8 cellular contexts compared by ENCODE assay signal in the genomic region with DNA sequence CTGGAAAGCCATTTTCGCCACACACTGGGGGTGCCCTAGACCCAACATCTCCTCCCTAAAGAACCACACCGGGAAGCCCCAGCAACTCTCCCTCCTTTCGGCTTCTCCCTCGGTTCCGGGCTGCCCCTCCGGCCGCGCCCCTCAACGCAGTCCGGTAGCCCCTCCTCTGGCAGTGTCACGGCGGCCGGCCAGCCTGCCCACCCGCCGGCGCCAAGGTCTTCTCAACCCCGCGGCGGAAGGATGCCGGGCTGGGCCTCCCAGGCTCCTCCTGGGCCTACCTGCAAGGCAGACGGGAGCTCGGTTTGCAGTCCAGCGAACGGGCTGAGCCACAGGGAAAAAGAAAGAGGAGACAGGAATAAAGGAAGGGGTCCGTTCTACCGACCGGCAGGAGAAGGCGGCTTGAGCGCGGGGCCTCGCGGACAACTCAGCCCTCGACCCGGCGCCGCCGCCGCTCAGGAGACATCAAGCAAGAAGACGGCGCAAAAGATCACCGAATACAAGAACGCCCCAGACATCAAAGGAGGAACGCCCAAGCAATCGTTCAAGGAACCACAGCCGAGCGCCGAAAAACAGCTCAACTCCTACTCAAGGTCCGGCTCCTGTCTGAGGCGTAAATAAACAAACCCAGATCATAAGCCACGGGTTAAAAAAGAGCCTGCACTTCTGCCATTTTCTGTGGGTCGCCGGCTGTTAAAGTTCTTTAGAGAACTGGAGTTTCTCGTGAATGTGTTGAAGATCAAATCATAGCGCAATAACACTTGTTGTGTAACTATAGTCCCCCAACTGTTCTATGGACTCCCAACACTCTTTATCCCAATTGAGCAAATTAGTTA. TPM values are rescaled to one million over a fixed set of nuclear protein-coding genes. Genes with fewer than 3 reads are reported as not detected.
DNase-seq lines count a peak whose midpoint lies in the region; ATAC-seq, FAIRE-seq and TF ChIP-seq lines count a peak whose summit lies in the region.

AMBRA1 (minus strand) TSS at position 474 of the 833 bp plus-strand sequence. CDS start 45,643 bp downstream, outside the sequence.

- peak within 1 kb of the TSS; percentile 95 for H3K27ac Mint-ChIP-seq in activated CD8-positive, alpha-beta memory T cell treated with anti-CD3 and anti-CD28 coated beads, Interleukin-2, amount 10 ng/mL, durations not matched to agents 7 days and 5 days
- H3K27ac Mint-ChIP-seq in endodermal cell = peak within 1 kb of the TSS; percentile 99

- peak within 1 kb of the TSS; percentile 89 for H3K4me3 ChIP-seq in NT2/D1 (ENCODE audit: insufficient read length, low read depth)
- peak within 1 kb of the TSS; percentile 96 for H3K4me3 ChIP-seq in endodermal cell (ENCODE audit: low read length)

- H3K9me3 ChIP-seq in NT2/D1 (ENCODE audit: insufficient read depth, low read length) (no peaks in the 10 kb centered on the region), endodermal cell (ENCODE audit: control insufficient read depth, low read length) (no peaks in the 10 kb centered on the region)

- H3K9ac ChIP-seq in NT2/D1 (ENCODE audit: insufficient read length, low read depth) (peak within 1 kb of the TSS; percentile 90), endodermal cell (ENCODE audit: extremely low read depth, low read length, poor library complexity, severe bottlenecking) (peak within 1 kb of the TSS; percentile 83)

- no peaks in the 10 kb centered on the region for H3K4me1 ChIP-seq in NT2/D1 (ENCODE audit: insufficient read depth, insufficient read length)
- H3K4me1 ChIP-seq in endodermal cell (ENCODE audit: control insufficient read depth, insufficient read depth, low read length) = peaks cover 5% of the 10 kb centered on the region

- H3K36me3 ChIP-seq in NT2/D1 (ENCODE audit: insufficient read depth, insufficient read length, low read length) (no peaks in the 10 kb centered on the region), endodermal cell (ENCODE audit: control insufficient read depth, insufficient read depth, low read length) (no peaks in the 10 kb centered on the region)

- H3K27ac ChIP-seq in endodermal cell (ENCODE audit: low read depth, low read length) = peak within 1 kb of the TSS; percentile 69

- ATAC-seq in GM21360 (IDR thresholded peaks at IDR 0.05; ENCODE audit: unreplicated experiment) = peak; percentile 81
- peak; percentile 95 for ATAC-seq in activated CD8-positive, alpha-beta memory T cell treated with anti-CD3 and anti-CD28 coated beads, Interleukin-2, amount 10 ng/mL, durations not matched to agents 7 days and 5 days

- H3K36me3 Mint-ChIP-seq in activated CD8-positive, alpha-beta memory T cell treated with anti-CD3 and anti-CD28 coated beads, Interleukin-2, amount 10 ng/mL, durations not matched to agents 7 days and 5 days = peaks cover 8% of the 10 kb centered on the region
- peaks cover 6% of the 10 kb centered on the region for H3K36me3 Mint-ChIP-seq in endodermal cell (ENCODE audit: low read depth)

- no peaks in the 10 kb centered on the region for H3K9me3 Mint-ChIP-seq in activated CD8-positive, alpha-beta memory T cell treated with anti-CD3 and anti-CD28 coated beads, Interleukin-2, amount 10 ng/mL, durations not matched to agents 7 days and 5 days (ENCODE audit: low read depth)
- H3K9me3 Mint-ChIP-seq in endodermal cell = no peaks in the 10 kb centered on the region

- H3K4me1 Mint-ChIP-seq in activated CD8-positive, alpha-beta memory T cell treated with anti-CD3 and anti-CD28 coated beads, Interleukin-2, amount 10 ng/mL, durations not matched to agents 7 days and 5 days = peaks cover 50% of the 10 kb centered on the region
- peaks cover 24% of the 10 kb centered on the region for H3K4me1 Mint-ChIP-seq in endodermal cell

- no peaks in the 10 kb centered on the region for H3K27me3 ChIP-seq in NT2/D1 (ENCODE audit: insufficient read depth, insufficient read length)
- H3K27me3 ChIP-seq in endodermal cell (ENCODE audit: control insufficient read depth, insufficient read depth, low read length, poor library complexity, severe bottlenecking) = no peaks in the 10 kb centered on the region

- H3K27me3 Mint-ChIP-seq in activated CD8-positive, alpha-beta memory T cell treated with anti-CD3 and anti-CD28 coated beads, Interleukin-2, amount 10 ng/mL, durations not matched to agents 7 days and 5 days = no peaks in the 10 kb centered on the region
- no peaks in the 10 kb centered on the region for H3K27me3 Mint-ChIP-seq in endodermal cell (ENCODE audit: insufficient read depth)

- DNase-seq in COLO829 (ENCODE audit: low spot score) = peak; percentile 79
- peak; percentile 80 for DNase-seq in HTR-8/SVneo (ENCODE audit: insufficient read length, low spot score)
- peak; percentile 95 for DNase-seq in NT2/D1 (ENCODE audit: low read depth, low spot score)
- DNase-seq in activated CD8-positive, alpha-beta memory T cell treated with anti-CD3 and anti-CD28 coated beads, Interleukin-2, amount 10 ng/mL, durations not matched to agents 7 days and 5 days = peak; percentile 93
- DNase-seq in endodermal cell = peak; percentile 97
- DNase-seq in mesenteric fat pad (ENCODE audit: low spot score) = peak; percentile 91
- peak; percentile 62 for DNase-seq in stimulated activated CD8-positive, alpha-beta memory T cell treated with anti-CD3 and anti-CD28 coated beads, Interleukin-15, amount 100 ng/mL, for 1 hour (ENCODE audit: low read depth)

- FAIRE-seq in HTR-8/SVneo (lab: Jason Lieb, UNC) = no peak

- TF ChIP-seq CTCF in endodermal cell (conservative IDR thresholded peaks at IDR 0.05) = no peak

- CTCF ChIA-PET in activated CD8-positive, alpha-beta memory T cell treated with anti-CD3 and anti-CD28 coated beads, Interleukin-2, amount 10 ng/mL, durations not matched to agents 7 days and 5 days (lab: Charles Lee) = interaction anchor here (0.8 to 2.0 kb wide), 9 partner anchors 9 to 245 kb away, joined by 3 to 14 read pairs (median 4); partner anchors contain the start of gene ATG13

- peak within 1 kb of the TSS; percentile 97 for H3K4me3 Mint-ChIP-seq in activated CD8-positive, alpha-beta memory T cell treated with anti-CD3 and anti-CD28 coated beads, Interleukin-2, amount 10 ng/mL, durations not matched to agents 7 days and 5 days
- H3K4me3 Mint-ChIP-seq in endodermal cell = peak within 1 kb of the TSS; percentile 94

- 1 to 2% methylated on average over 23 to 54 of the region's 54 CpGs for WGBS in endodermal cell (ENCODE audit: insufficient coverage in 1 of 2, insufficient read length in 1 of 2), 2 experiments

RNA-seq across cellular contexts. Expression of gene AMBRA1, which starts in this region (rescaled TPM):
- 10 to 100 TPM; 36.1 to 41.9 TPM for total RNA-seq in activated CD8-positive, alpha-beta memory T cell treated with anti-CD3 and anti-CD28 coated beads, Interleukin-2, amount 10 ng/mL, durations not matched to agents 7 days and 5 days
- total RNA-seq in endodermal cell (10 to 100 TPM; 54.5 to 67.8 TPM), mesenteric fat pad (22.3 TPM)
- polyA plus RNA-seq in endodermal cell (2013, experiment 1 of 2) = 22.4 TPM
- polyA plus RNA-seq in endodermal cell (2013, experiment 2 of 2) = 22.5 TPM

Comparison
In these comparisons a context has a peak if more than half of its experiments do, and no peak if none do; other contexts are left out.
1. Peak in every context shown above with its lines: DNase-seq, ATAC-seq, H3K4me3 ChIP-seq and H3K27ac ChIP-seq.